8 cellular contexts compared by ENCODE assay signal in the genomic region with DNA sequence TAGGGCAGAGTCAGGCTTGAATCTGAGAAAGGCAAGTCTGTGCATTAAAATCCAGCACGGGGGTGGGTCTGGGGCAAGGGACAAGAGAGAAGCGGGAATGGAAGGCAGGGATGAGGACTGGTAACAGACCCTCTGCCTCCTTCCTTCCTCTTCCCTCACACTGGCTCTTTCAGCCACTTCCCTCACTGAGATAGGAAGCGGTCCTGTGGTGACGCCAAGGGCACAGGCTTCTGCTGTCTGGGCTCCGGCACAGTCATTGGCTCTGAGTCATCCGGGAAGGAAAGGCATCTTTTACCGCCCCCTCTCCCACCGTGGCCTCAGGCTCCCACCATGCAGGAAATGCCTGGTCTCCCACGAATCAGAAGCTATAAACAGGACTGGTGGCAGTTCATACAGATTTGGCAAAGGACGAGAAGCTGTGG.
DNase-seq lines count a peak whose midpoint lies in the region; ATAC-seq and TF ChIP-seq lines count a peak whose summit lies in the region.

No MANE protein-coding gene starts in this region.

- DNase-seq in HPDE6-E6E7 (ENCODE audit: extremely low spot score) (peak; percentile 66), neural crest cell (ENCODE audit: low read depth, low spot score) (no peak), GOT3 (lab: John Stamatoyannopoulos, UW) (no peak), NCI-H446 treated with DMSO at 0.1 percent for 48 hours (lab: John Stamatoyannopoulos, UW) (no peak), NCI-H1092 treated with DMSO at 0.1 percent for 48 hours (lab: John Stamatoyannopoulos, UW) (no peak)
- DNase-seq in activated CD4-positive, alpha-beta T cell treated with anti-CD3 and anti-CD28 coated beads, Interleukin-2, amount 10 ng/mL, durations not matched to agents 24 days and 14 days, result peak; percentile 62

- intact Hi-C loops in activated CD4-positive, alpha-beta T cell treated with anti-CD3 and anti-CD28 coated beads, Interleukin-2, amount 10 ng/mL, durations not matched to agents 24 days and 14 days (cut with micrococcal nuclease), result no loop called here

- H3K27me3 Mint-ChIP-seq in activated CD4-positive, alpha-beta T cell treated with anti-CD3 and anti-CD28 coated beads, Interleukin-2, amount 10 ng/mL, durations not matched to agents 24 days and 14 days, result no peaks in the 10 kb centered on the region
- no peaks in the 10 kb centered on the region for H3K27me3 Mint-ChIP-seq in neural crest cell (ENCODE audit: low read depth)

- peaks cover 52% of the 10 kb centered on the region for H3K4me1 Mint-ChIP-seq in activated CD4-positive, alpha-beta T cell treated with anti-CD3 and anti-CD28 coated beads, Interleukin-2, amount 10 ng/mL, durations not matched to agents 24 days and 14 days
- H3K4me1 Mint-ChIP-seq in neural crest cell, result peaks cover 32% of the 10 kb centered on the region

- H3K4me3 Mint-ChIP-seq in activated CD4-positive, alpha-beta T cell treated with anti-CD3 and anti-CD28 coated beads, Interleukin-2, amount 10 ng/mL, durations not matched to agents 24 days and 14 days, result peak overlapping the region; percentile 1
- H3K4me3 Mint-ChIP-seq in neural crest cell, result no peak overlapping the region

- ATAC-seq in esophagus mucosa, result peak; percentile 66
- ATAC-seq in HG02588 (IDR thresholded peaks at IDR 0.05; ENCODE audit: unreplicated experiment), result no peak

- H3K36me3 Mint-ChIP-seq in activated CD4-positive, alpha-beta T cell treated with anti-CD3 and anti-CD28 coated beads, Interleukin-2, amount 10 ng/mL, durations not matched to agents 24 days and 14 days (ENCODE audit: low read depth), result peaks cover 67% of the 10 kb centered on the region
- peaks cover under 1% of the 10 kb centered on the region for H3K36me3 Mint-ChIP-seq in neural crest cell (ENCODE audit: low read depth)

- TF ChIP-seq CTCF in neural crest cell (conservative IDR thresholded peaks at IDR 0.05), result no peak

- peak overlapping the region; percentile 31 for H3K27ac Mint-ChIP-seq in activated CD4-positive, alpha-beta T cell treated with anti-CD3 and anti-CD28 coated beads, Interleukin-2, amount 10 ng/mL, durations not matched to agents 24 days and 14 days
- H3K27ac Mint-ChIP-seq in neural crest cell (ENCODE audit: unreplicated experiment), result peak overlapping the region; percentile 57

- peaks cover 4% of the 10 kb centered on the region for H3K9me3 Mint-ChIP-seq in activated CD4-positive, alpha-beta T cell treated with anti-CD3 and anti-CD28 coated beads, Interleukin-2, amount 10 ng/mL, durations not matched to agents 24 days and 14 days
- H3K9me3 Mint-ChIP-seq in neural crest cell, result peaks cover 7% of the 10 kb centered on the region

Comparison
In these comparisons a context has a peak if more than half of its experiments do, and no peak if none do; other contexts are left out.
1. DNase-seq: peak in HPDE6-E6E7 (single experiment) and activated CD4-positive, alpha-beta T cell treated with anti-CD3 and anti-CD28 coated beads, Interleukin-2, amount 10 ng/mL, durations not matched to agents 24 days and 14 days (single experiment); none in neural crest cell (single experiment), GOT3 (single experiment), NCI-H446 treated with DMSO at 0.1 percent for 48 hours (single experiment) and NCI-H1092 treated with DMSO at 0.1 percent for 48 hours (single experiment).